8 cellular contexts compared by ENCODE assay signal in the genomic region with DNA sequence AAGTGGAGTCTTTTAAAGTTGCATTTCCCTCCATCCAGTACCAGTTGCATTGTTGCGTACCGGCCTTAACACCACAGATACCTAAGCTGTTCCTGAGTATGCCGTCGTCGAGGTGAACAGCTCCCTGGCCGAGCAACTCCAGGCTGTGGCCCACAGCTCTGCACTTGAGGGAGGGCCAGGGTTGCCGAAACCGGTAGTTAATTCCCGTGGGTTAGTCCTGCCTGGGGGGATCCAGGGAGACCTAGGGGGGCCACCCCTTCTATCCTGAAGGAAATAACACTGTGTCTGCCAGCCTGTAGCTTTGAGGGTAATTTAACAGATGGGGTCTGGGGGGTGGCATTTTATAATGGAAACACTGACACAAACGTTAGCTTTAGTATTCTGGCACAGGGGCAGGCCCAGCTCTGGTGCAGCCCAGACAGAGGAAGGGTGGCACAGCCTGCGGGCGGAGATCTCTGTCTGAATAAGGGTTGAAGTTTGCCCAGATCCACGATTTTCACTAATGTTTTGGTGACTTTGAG.
DNase-seq lines count a peak whose midpoint lies in the region; ATAC-seq and TF ChIP-seq lines count a peak whose summit lies in the region.

No MANE protein-coding gene starts in this region.

- H3K4me1 ChIP-seq in HCT116 (ENCODE audit: control insufficient read depth in 1 of 2, insufficient read depth in 2 of 2, low read length in 2 of 2): no peaks in the 10 kb centered on the region; a peak in 1 of 4 replicates
- peaks cover 24 to 40% of the 10 kb centered on the region in 2 donors for H3K4me1 ChIP-seq in adrenal gland (replicated peaks in 1 of 2)
- H3K4me1 ChIP-seq in right cardiac atrium (ENCODE audit: control insufficient read depth, insufficient read depth, low read length): peaks cover 26% of the 10 kb centered on the region

- POLR2A ChIA-PET in HCT116 (lab: Charles Lee): interaction anchor here (0.8 kb wide), 1 partner anchor 224 kb away, joined by 3 read pairs; no protein-coding TSS in a partner anchor

- H3K4me3 ChIP-seq in HCT116 (replicated peaks in 1 of 2; ENCODE audit: low read depth in 1 of 2, low read length in 2 of 2): no peak overlapping the region
- no peak overlapping the region for H3K4me3 ChIP-seq in adrenal gland
- no peak overlapping the region for H3K4me3 ChIP-seq in right cardiac atrium (ENCODE audit: low read length)
- no peak overlapping the region for H3K4me3 ChIP-seq in skin epidermis

- TF ChIP-seq RAD21 in HCT116 (IDR thresholded peaks at IDR 0.05; ENCODE audit: low read depth): no peak

- no peak overlapping the region for H3K9ac ChIP-seq in HCT116 (ENCODE audit: low read length)

- H3K27me3 ChIP-seq in HCT116 (ENCODE audit: insufficient read depth, low read length): no peaks in the 10 kb centered on the region
- H3K27me3 ChIP-seq in adrenal gland: no peaks in the 10 kb centered on the region
- H3K27me3 ChIP-seq in right cardiac atrium (ENCODE audit: control insufficient read depth, insufficient read depth): no peaks in the 10 kb centered on the region

- no peaks in the 10 kb centered on the region for H4K20me1 ChIP-seq in HCT116 (ENCODE audit: insufficient read depth)

- TF ChIP-seq POLR2A in HCT116 (IDR thresholded peaks at IDR 0.05; ENCODE audit: borderline replicate concordance, extremely low read depth, insufficient read depth, insufficient read length) (no peak), adrenal gland (IDR thresholded peaks at IDR 0.05) (no peak)

- H3K9me3 ChIP-seq in HCT116 (ENCODE audit: control insufficient read depth in 1 of 2, insufficient read depth in 1 of 2, low read depth in 1 of 2, low read length in 2 of 2): no peaks in the 10 kb centered on the region
- no peaks in the 10 kb centered on the region for H3K9me3 ChIP-seq in adrenal gland (replicated peaks in 1 of 3)
- no peaks in the 10 kb centered on the region for H3K9me3 ChIP-seq in right cardiac atrium (ENCODE audit: control insufficient read depth, low read length)

- no peaks in the 10 kb centered on the region for H3K9me2 ChIP-seq in HCT116 (ENCODE audit: insufficient read depth)

- H2AFZ ChIP-seq in HCT116 (ENCODE audit: low read depth, low read length, poor library complexity, severe bottlenecking): no peak overlapping the region

- RAD21 ChIA-PET in HCT116 (lab: Charles Lee; ENCODE audit: low non-redundant PET in 1 of 2, low total read pairs in 2 of 2, uncharacterized antibody in 2 of 2, unreplicated experiment in 2 of 2): interaction anchor here in 1 of 2 experiments (3.0 kb wide), 1 partner anchor 1092 kb away, joined by 25 read pairs; no protein-coding TSS in a partner anchor

- peaks cover 16% of the 10 kb centered on the region for H3K79me2 ChIP-seq in HCT116 (ENCODE audit: insufficient read depth, low read length)

- CTCF ChIA-PET in HCT116 (lab: Charles Lee): interaction anchor here (2.8 to 7.3 kb wide), 3 partner anchors 59 to 1091 kb away, joined by 11 to 125 read pairs (median 19); no protein-coding TSS in a partner anchor

- DNase-seq in HCT116 (ENCODE audit: low read depth, low spot score): no peak
- peak in 2 of 7 donors; percentile 39 to 54 for DNase-seq in adrenal gland
- peak in 2 of 3 donors; percentile 58 to 63 for DNase-seq in right cardiac atrium
- no peak for DNase-seq in AG08395 (ENCODE audit: low spot score)
- no peak for DNase-seq in NCI-H146 treated with DMSO at 0.1 percent for 48 hours (lab: John Stamatoyannopoulos, UW; ENCODE audit: unreplicated experiment)
- no peak for DNase-seq in NCI-H1417 (lab: John Stamatoyannopoulos, UW)
- no peak for DNase-seq in NCI-H2227 treated with DMSO at 0.1 percent for 48 hours (lab: John Stamatoyannopoulos, UW)

- TF ChIP-seq CTCF in HCT116 (IDR thresholded peaks at IDR 0.05 in 2 of 3, conservative IDR thresholded peaks at IDR 0.05 in 1 of 3; ENCODE audit: borderline replicate concordance in 1 of 3, insufficient read depth in 1 of 3, low read depth in 2 of 3, low read length in 2 of 3) (no peak), adrenal gland (IDR thresholded peaks at IDR 0.05) (no peak)

- ATAC-seq in HCT116 (no peak), right cardiac atrium (peak; percentile 3 to 4)

- peaks cover 26 to 27% of the 10 kb centered on the region in 2 experiments for H3K36me3 ChIP-seq in HCT116 (ENCODE audit: control insufficient read depth in 1 of 2, insufficient read depth in 2 of 2, low read length in 2 of 2)
- peaks cover 0 to 43% of the 10 kb centered on the region in 2 donors for H3K36me3 ChIP-seq in adrenal gland (replicated peaks in 1 of 2)

- no peak overlapping the region for H3K4me2 ChIP-seq in HCT116 (ENCODE audit: low read length)

- H3K27ac ChIP-seq in HCT116 (ENCODE audit: low read depth, low read length) (no peak overlapping the region), adrenal gland (peak overlapping the region; percentile 70 to 96 (median 85)), right cardiac atrium (ENCODE audit: low read length) (peak overlapping the region; percentile 93), skin epidermis (peak overlapping the region; percentile 25 to 88 (median 70))

- BruUV-seq in HCT116 (replicated peaks; lab: Mats Ljungman, UMichigan): no TSS peak

- WGBS in adrenal gland, 4 donors: 61 to 66% (median 64%) methylated on average over 13 of the region's 13 CpGs
- 41% methylated on average over 13 of the region's 13 CpGs for WGBS in right cardiac atrium

- intact Hi-C loops in HCT116 (cut with micrococcal nuclease): no loop called here
- intact Hi-C loops in adrenal gland (cut with DNase I): loop anchor here in 1 of 2 donors (10.0 kb wide), 1 partner anchor 223 kb away; no protein-coding TSS in a partner anchor
- intact Hi-C loops in right cardiac atrium (cut with DNase I): loop anchor here in 1 of 4 donors (10.0 kb wide), 1 partner anchor 223 kb away; no protein-coding TSS in a partner anchor

TF ChIP-seq in HCT116, 20 proteins besides CTCF, POLR2A, EP300 and RAD21:
- TF ChIP-seq JUND (IDR thresholded peaks at IDR 0.05): 0 out of 2 replicates have a peak, but pooled peaks have one; percentile 6
- TF ChIP-seq, protein P1, sequence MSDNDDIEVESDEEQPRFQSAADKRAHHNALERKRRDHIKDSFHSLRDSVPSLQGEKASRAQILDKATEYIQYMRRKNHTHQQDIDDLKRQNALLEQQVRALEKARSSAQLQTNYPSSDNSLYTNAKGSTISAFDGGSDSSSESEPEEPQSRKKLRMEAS (IDR thresholded peaks at IDR 0.05): no peak

Comparison
In these comparisons a context has a peak if more than half of its experiments do, and no peak if none do; other contexts are left out.
1. DNase-seq: peak in right cardiac atrium (2 of 3); none in HCT116 (single experiment), AG08395 (single experiment), NCI-H146 treated with DMSO at 0.1 percent for 48 hours (single experiment), NCI-H1417 (0 of 3) and NCI-H2227 treated with DMSO at 0.1 percent for 48 hours (single experiment).